In genomic region chr4:80189581-80189955, GRCh38 we compare ENCODE assay signal across 16 cellular contexts. TPM values are rescaled to one million over a fixed set of nuclear protein-coding genes. Genes with fewer than 3 reads are reported as not detected.
A peak's percentile ranks its signal among the peaks of the same experiment; 100 is the strongest.
DNase-seq lines count a peak whose midpoint lies in the region; ATAC-seq and TF ChIP-seq lines count a peak whose summit lies in the region.
"Had no signal": no experiment of that assay in that cellular context is flagged by ENCODE, and none has a peak within 500 bp of the region (broad histone marks: within the 10 kb centered on the region; RNA-seq: fewer than 3 reads in every experiment).

No MANE protein-coding gene starts in this region.

- H3K9me3 ChIP-seq in mammary epithelial cell (replicated peaks; ENCODE audit: insufficient read depth, low read length) (no peaks in the 10 kb centered on the region), endodermal cell (ENCODE audit: control insufficient read depth, low read length) (peaks cover 6% of the 10 kb centered on the region), mesenchymal stem cell (ENCODE audit: control insufficient read depth, low read length) (no peaks in the 10 kb centered on the region), spleen (no peaks in the 10 kb centered on the region)

- no peak overlapping the region for H2BK12ac ChIP-seq in mesenchymal stem cell (ENCODE audit: low read length in 2 of 2)

- in situ Hi-C loops in mammary epithelial cell (cut with MboI; ENCODE audit: low sequenced_read_pairs in 2 of 2): loop anchor here in 1 of 2 donors (5.0 to 25.0 kb wide), 2 partner anchors 117 to 277 kb away; partner anchors contain the start of gene ANTXR2

- no peak for ATAC-seq in esophagus mucosa
- ATAC-seq in activated naive CD4-positive, alpha-beta T cell treated with anti-CD3 and anti-CD28 coated beads, Interleukin-2, amount 50 U/mL, for 72 hours: no peak
- ATAC-seq: HCT116 had no signal

- H3K18ac ChIP-seq in mesenchymal stem cell (ENCODE audit: low read depth in 1 of 2, low read length in 2 of 2): no peak overlapping the region

- H4K20me1 ChIP-seq in mammary epithelial cell (ENCODE audit: insufficient read depth, low read length): no peaks in the 10 kb centered on the region

- no peak overlapping the region for H3K14ac ChIP-seq in mesenchymal stem cell (ENCODE audit: low read length in 2 of 2)

- BruUV-seq in mammary epithelial cell (replicated peaks; lab: Mats Ljungman, UMichigan): no TSS peak
- no TSS peak for BruUV-seq in MCF 10A (replicated peaks; lab: Mats Ljungman, UMichigan)

- CTCF ChIA-PET in mammary epithelial cell (lab: Charles Lee; ENCODE audit: low non-redundant PET): no interaction called here
- CTCF ChIA-PET in MCF 10A (lab: Yijun Ruan, JAX): interaction anchor here (0.6 kb wide), 1 partner anchor 1504 kb away, joined by 5 read pairs; no protein-coding TSS in a partner anchor

- dilution Hi-C loops in mammary epithelial cell (cut with HindIII; ENCODE audit: low sequenced_read_pairs): no loop called here

- H3K27me3 ChIP-seq in mammary epithelial cell (ENCODE audit: insufficient read depth, low read length) (no peaks in the 10 kb centered on the region), endodermal cell (ENCODE audit: control insufficient read depth, insufficient read depth, low read length, poor library complexity, severe bottlenecking) (peaks cover 100% of the 10 kb centered on the region), mesenchymal stem cell (ENCODE audit: control insufficient read depth in 1 of 2, insufficient read depth in 1 of 2, low read length in 2 of 2) (no peaks in the 10 kb centered on the region), spleen (replicated peaks in 1 of 7) (peaks cover 0 to 96% (median 58%) of the 10 kb centered on the region in 7 donors)

- peaks cover 18% of the 10 kb centered on the region for H3K79me1 ChIP-seq in mesenchymal stem cell (replicated peaks; ENCODE audit: low read length, poor library complexity, severe bottlenecking)

- no peak overlapping the region for H3K27ac Mint-ChIP-seq in MCF 10A (ENCODE audit: low read depth, unreplicated experiment)
- H3K27ac Mint-ChIP-seq in endodermal cell: no peak overlapping the region
- no peak overlapping the region for H3K27ac Mint-ChIP-seq in activated naive CD4-positive, alpha-beta T cell treated with anti-CD3 and anti-CD28 coated beads, Interleukin-2, amount 50 U/mL, for 72 hours

- H2BK5ac ChIP-seq in mesenchymal stem cell (ENCODE audit: low read depth, low read length, poor library complexity, severe bottlenecking): no peak overlapping the region

- H2BK120ac ChIP-seq in mesenchymal stem cell (ENCODE audit: low read depth, low read length): no peak overlapping the region

- H3K9me3 Mint-ChIP-seq in MCF 10A (ENCODE audit: unreplicated experiment) (no peaks in the 10 kb centered on the region), endodermal cell (no peaks in the 10 kb centered on the region)
- H3K9me3 Mint-ChIP-seq in activated naive CD4-positive, alpha-beta T cell treated with anti-CD3 and anti-CD28 coated beads, Interleukin-2, amount 50 U/mL, for 72 hours: no peaks in the 10 kb centered on the region

- no peak overlapping the region for H3K4ac ChIP-seq in mesenchymal stem cell (ENCODE audit: low read depth in 1 of 2, low read length in 2 of 2)

- no peak overlapping the region for H4K8ac ChIP-seq in mesenchymal stem cell (ENCODE audit: low read length)

- H3K27me3 Mint-ChIP-seq in MCF 10A (ENCODE audit: insufficient read depth, unreplicated experiment) (no peaks in the 10 kb centered on the region), endodermal cell (ENCODE audit: insufficient read depth) (peaks cover 100% of the 10 kb centered on the region)

- H3K36me3 Mint-ChIP-seq in MCF 10A (ENCODE audit: insufficient read depth, unreplicated experiment) (no peaks in the 10 kb centered on the region), endodermal cell (ENCODE audit: low read depth) (no peaks in the 10 kb centered on the region)
- H3K36me3 Mint-ChIP-seq in activated naive CD4-positive, alpha-beta T cell treated with anti-CD3 and anti-CD28 coated beads, Interleukin-2, amount 50 U/mL, for 72 hours: peaks cover 0 to 17% of the 10 kb centered on the region in 2 donors

- POLR2A ChIA-PET in MCF 10A (lab: Yijun Ruan, JAX): no interaction called here

- DNase-seq in mammary epithelial cell (no peak), MCF 10A (ENCODE audit: unreplicated experiment) (no peak), endodermal cell (no peak), mesenchymal stem cell (no peak), spleen (no peak)
- DNase-seq in activated CD8-positive, alpha-beta memory T cell treated with anti-CD3 and anti-CD28 coated beads, Interleukin-2, amount 50 U/mL, for 48 hours: no peak
- DNase-seq in activated naive CD4-positive, alpha-beta T cell treated with anti-CD3 and anti-CD28 coated beads, Interleukin-2, amount 50 U/mL, for 72 hours (ENCODE audit: low spot score in 2 of 2): no peak
- DNase-seq: 8988T, EL, NCI-H1436 treated with DMSO at 0.1 percent for 48 hours, NCI-H226, NCI-H69, PC-9 had no signal

- WGBS in mammary epithelial cell (ENCODE audit: low coverage, missing lambda C conversion rate): 16% methylated on average over 3 of the region's 3 CpGs
- WGBS in endodermal cell (ENCODE audit: insufficient coverage in 1 of 2, insufficient read length in 1 of 2), 2 experiments: 15 to 25% methylated on average over 2 to 3 of the region's 3 CpGs
- WGBS in mesenchymal stem cell: 40% methylated on average over 3 of the region's 3 CpGs
- 35 to 79% (median 61%) methylated on average over 3 of the region's 3 CpGs for WGBS in spleen, 5 donors

- H3K4me1 ChIP-seq in mammary epithelial cell (ENCODE audit: insufficient read depth, low read length) (peaks cover 47% of the 10 kb centered on the region), endodermal cell (ENCODE audit: control insufficient read depth, insufficient read depth, low read length) (no peaks in the 10 kb centered on the region), mesenchymal stem cell (ENCODE audit: control insufficient read depth, insufficient read depth, low read depth, low read length) (peaks cover 19% of the 10 kb centered on the region), spleen (peaks cover 8 to 34% (median 17%) of the 10 kb centered on the region in 6 donors)

- H3K79me2 ChIP-seq in mammary epithelial cell (ENCODE audit: insufficient read depth, low read length): peaks cover 43% of the 10 kb centered on the region

- H3K4me3 Mint-ChIP-seq in MCF 10A (ENCODE audit: unreplicated experiment): no peak overlapping the region
- H3K4me3 Mint-ChIP-seq in endodermal cell: peak overlapping the region; percentile 37

- intact Hi-C loops in mammary epithelial cell (cut with micrococcal nuclease) (no loop called here), MCF 10A (cut with micrococcal nuclease) (loop anchor here (10.0 kb wide), 1 partner anchor 1145 kb away; no protein-coding TSS in a partner anchor), spleen (cut with DNase I; ENCODE audit: low total_unique reads) (loop anchor here (10.0 kb wide), 1 partner anchor 65 kb away; no protein-coding TSS in a partner anchor)

- H3K4me1 Mint-ChIP-seq in MCF 10A (ENCODE audit: insufficient read depth, unreplicated experiment): peaks cover 16% of the 10 kb centered on the region
- H3K4me1 Mint-ChIP-seq in endodermal cell: peaks cover 19% of the 10 kb centered on the region

- TF ChIP-seq CTCF in mammary epithelial cell (conservative IDR thresholded peaks at IDR 0.05 in 1 of 2, IDR thresholded peaks at IDR 0.05 in 1 of 2; ENCODE audit: extremely low read depth in 1 of 2, insufficient read depth in 1 of 2, low read depth in 1 of 2, low read length in 2 of 2) (no peak), MCF 10A (IDR thresholded peaks at IDR 0.05; ENCODE audit: unreplicated experiment) (no peak), endodermal cell (conservative IDR thresholded peaks at IDR 0.05) (no peak), spleen (IDR thresholded peaks at IDR 0.05 in 8 of 11, conservative IDR thresholded peaks at IDR 0.05 in 3 of 11) (no peak)

- H2AK5ac ChIP-seq in mesenchymal stem cell (ENCODE audit: low read length, severe bottlenecking): no peak overlapping the region

- H3K4me2 ChIP-seq in mammary epithelial cell (ENCODE audit: insufficient read depth, low read depth, low read length): peak overlapping the region; percentile 71
- peak overlapping the region; percentile 58 for H3K4me2 ChIP-seq in mesenchymal stem cell (ENCODE audit: low read length, poor library complexity, severe bottlenecking)
- H3K4me2 ChIP-seq: PC-9 had no signal

- H3K9ac ChIP-seq in mammary epithelial cell (ENCODE audit: insufficient read depth, low read length) (no peak overlapping the region), endodermal cell (ENCODE audit: extremely low read depth, low read length, poor library complexity, severe bottlenecking) (no peak overlapping the region), mesenchymal stem cell (ENCODE audit: low read length) (no peak overlapping the region)

- H3K4me3 ChIP-seq in mammary epithelial cell (replicated peaks in 1 of 3; ENCODE audit: insufficient read depth in 1 of 3, low read depth in 2 of 3, low read length in 3 of 3) (peak overlapping the region in 2 of 3 experiments; percentile 15 to 24), endodermal cell (ENCODE audit: low read length) (no peak overlapping the region), mesenchymal stem cell (ENCODE audit: insufficient read depth in 1 of 2, low read depth in 1 of 2, low read length in 2 of 2) (peak overlapping the region in 1 of 2 experiments; percentile 15), spleen (no peak overlapping the region)
- H3K4me3 ChIP-seq: PC-9 had no signal

- peak overlapping the region; percentile 85 for H2AFZ ChIP-seq in mammary epithelial cell (ENCODE audit: low read depth, low read length)
- no peak overlapping the region for H2AFZ ChIP-seq in mesenchymal stem cell (ENCODE audit: low read depth, low read length)
- H2AFZ ChIP-seq: PC-9 had no signal

- no peak overlapping the region for H3K27ac ChIP-seq in mammary epithelial cell (ENCODE audit: insufficient read depth, low read depth, low read length)
- no peak overlapping the region for H3K27ac ChIP-seq in endodermal cell (ENCODE audit: low read depth, low read length)
- H3K27ac ChIP-seq in mesenchymal stem cell (ENCODE audit: low read length, poor library complexity, severe bottlenecking): no peak overlapping the region
- H3K27ac ChIP-seq in spleen: no peak overlapping the region
- H3K27ac ChIP-seq: C4-2B, PC-9 had no signal

- H3K23ac ChIP-seq in mesenchymal stem cell (ENCODE audit: low read length in 2 of 2): no peak overlapping the region

- H4K91ac ChIP-seq in mesenchymal stem cell (ENCODE audit: low read length): no peak overlapping the region

- H3K36me3 ChIP-seq in mammary epithelial cell (ENCODE audit: insufficient read depth, low read length) (no peaks in the 10 kb centered on the region), endodermal cell (ENCODE audit: control insufficient read depth, insufficient read depth, low read length) (no peaks in the 10 kb centered on the region), mesenchymal stem cell (ENCODE audit: control insufficient read depth in 1 of 2, insufficient read depth in 2 of 2, low read depth in 1 of 2, low read length in 2 of 2) (peaks cover 3 to 8% of the 10 kb centered on the region in 2 experiments), spleen (no peaks in the 10 kb centered on the region)

- H2BK15ac ChIP-seq in mesenchymal stem cell (ENCODE audit: low read depth, poor library complexity, severe bottlenecking): no peak overlapping the region

- no peak for TF ChIP-seq POLR2A in spleen (IDR thresholded peaks at IDR 0.05)

RNA-seq across cellular contexts. Expression of gene PRDM8, which starts 7.7 kb away (rescaled TPM):
- total RNA-seq in mammary epithelial cell: 1 to 10 TPM in 1 of 2 donors, under 1 TPM in 1; 0.33 to 8.0 TPM
- 3.8 TPM for polyA plus RNA-seq in mammary epithelial cell
- 31.5 TPM for polyA minus RNA-seq in mammary epithelial cell
- 4.8 and 4.9 TPM in 2 replicates for total RNA-seq in MCF 10A (2022)
- total RNA-seq in endodermal cell: not detected
- 1.6 TPM for polyA plus RNA-seq in endodermal cell (2013, experiment 1 of 2)
- 0.95 TPM for polyA plus RNA-seq in endodermal cell (2013, experiment 2 of 2)
- 2.1 TPM for polyA plus RNA-seq in mesenchymal stem cell (2013, experiment 1 of 2)
- polyA plus RNA-seq in mesenchymal stem cell (2013, experiment 2 of 2): 1.8 TPM
- 0.40 TPM for total RNA-seq in esophagus mucosa
- 1 to 10 TPM; 2.7 to 5.1 (median 3.4) TPM for total RNA-seq in spleen
- 1 to 10 TPM in 2 of 3 donors, under 1 TPM in 1; 0.99 to 1.9 (median 1.2) TPM for polyA plus RNA-seq in spleen
- 1 to 10 TPM in 1 of 2 donors, under 1 TPM in 1; 0.56 to 3.8 TPM for total RNA-seq in activated naive CD4-positive, alpha-beta T cell treated with anti-CD3 and anti-CD28 coated beads, Interleukin-2, amount 50 U/mL, for 72 hours

Comparison
In these comparisons a context has a peak if more than half of its experiments do, and no peak if none do; other contexts are left out.
1. H3K4me3 ChIP-seq: peak in mammary epithelial cell (2 of 3); none in endodermal cell (single experiment) and spleen (0 of 8).